22 cellular contexts compared by ENCODE assay signal in the genomic region with DNA sequence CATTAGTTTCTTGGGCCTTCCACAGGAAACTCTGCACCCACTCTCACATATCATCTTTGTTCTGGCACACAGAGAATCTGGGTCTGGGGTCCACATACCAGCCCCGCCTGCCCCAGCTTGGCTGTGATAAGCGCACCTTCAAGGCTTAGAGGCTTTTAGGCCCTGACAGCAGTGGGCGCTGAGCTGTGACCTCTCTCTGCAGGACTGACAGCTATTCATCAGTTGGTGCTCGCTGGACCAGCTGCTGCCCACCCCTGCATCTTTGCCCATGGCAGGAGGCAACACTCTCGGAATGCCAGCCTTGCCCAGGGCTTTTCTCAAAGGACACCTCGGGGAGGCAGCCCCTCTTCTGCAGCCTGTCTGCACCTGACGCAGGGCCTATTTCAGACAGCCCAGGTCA.
DNase-seq lines count a peak whose midpoint lies in the region; ATAC-seq and TF ChIP-seq lines count a peak whose summit lies in the region.
"Had no signal": no experiment of that assay in that cellular context is flagged by ENCODE, and none has a peak within 500 bp of the region (broad histone marks: within the 10 kb centered on the region; RNA-seq: fewer than 3 reads in every experiment).

No MANE protein-coding gene starts in this region.

- TF ChIP-seq EP300 in SK-N-SH (IDR thresholded peaks at IDR 0.05; ENCODE audit: borderline replicate concordance in 1 of 2, low read depth in 1 of 2, low read length in 1 of 2) = no peak

- H3K4me3 ChIP-seq in WERI-Rb-1 (ENCODE audit: low read depth, low read length) (no peak overlapping the region), osteoblast (ENCODE audit: insufficient read depth, low read length) (no peak overlapping the region), SK-N-SH (ENCODE audit: low read depth in 2 of 2, low read length in 1 of 2) (no peak overlapping the region)
- H3K4me3 ChIP-seq: BLaER1 treated with 17β-estradiol and CSF1 and Interleukin-3, amounts not matched to agents 10 nM and 100 nM; GM12878; GM23248 had no signal

- POLR2A ChIA-PET in SK-N-SH (lab: Yijun Ruan, JAX) = no interaction called here

- peak overlapping the region; percentile 46 for H3K27ac Mint-ChIP-seq in nephron progenitor cell
- no peak overlapping the region for H3K27ac Mint-ChIP-seq in stimulated activated memory B cell treated with anti-CD40 and anti-IgM and Interleukin-4, amounts not matched to agents 10 μg/mL and 1 μg/mL and 100 μg/mL, for 72 hours
- H3K27ac Mint-ChIP-seq: B cell; CD4-positive, alpha-beta T cell had no signal

- H3K4me1 Mint-ChIP-seq in nephron progenitor cell = peaks cover 51% of the 10 kb centered on the region
- peaks cover 62% of the 10 kb centered on the region for H3K4me1 Mint-ChIP-seq in stimulated activated memory B cell treated with anti-CD40 and anti-IgM and Interleukin-4, amounts not matched to agents 10 μg/mL and 1 μg/mL and 100 μg/mL, for 72 hours
- H3K4me1 Mint-ChIP-seq: CD14-positive monocyte had no signal

- H3K4me1 ChIP-seq in osteoblast (ENCODE audit: insufficient read depth, low read length) (no peaks in the 10 kb centered on the region), SK-N-SH (ENCODE audit: control insufficient read depth in 1 of 2, insufficient read depth in 2 of 2, low read depth in 1 of 2, low read length in 1 of 2) (peaks cover 0 to 5% of the 10 kb centered on the region in 2 experiments; a peak in 2 of 4 replicates)

- H3K4me2 ChIP-seq in osteoblast (ENCODE audit: insufficient read depth, low read length) (no peak overlapping the region), SK-N-SH (no peak overlapping the region)

- ATAC-seq in stimulated activated memory B cell treated with anti-CD40 and anti-IgM and Interleukin-4, amounts not matched to agents 10 μg/mL and 1 μg/mL and 100 μg/mL, for 72 hours = no peak
- ATAC-seq: GM12878 had no signal

- no peaks in the 10 kb centered on the region for H3K9me2 ChIP-seq in SK-N-SH

- H3K9ac ChIP-seq in SK-N-SH = no peak overlapping the region
- H3K9ac ChIP-seq: GM23248 had no signal

- peak; percentile 26 for DNase-seq in NCI-H82 (lab: John Stamatoyannopoulos, UW)
- DNase-seq in NCI-H82 treated with DMSO at 0.1 percent for 48 hours (lab: John Stamatoyannopoulos, UW; ENCODE audit: unreplicated experiment) = no peak
- DNase-seq in WERI-Rb-1 = peak; percentile 55
- no peak for DNase-seq in nephron progenitor cell
- DNase-seq in osteoblast (ENCODE audit: insufficient read length, low spot score, missing footprints) = peak; percentile 18
- no peak for DNase-seq in activated T-cell treated with anti-CD3 and anti-CD28 coated beads, Interleukin-2, amount 50 U/mL, for 48 hours
- no peak for DNase-seq in SK-N-SH
- DNase-seq: CD4-positive, alpha-beta T cell; CD8-positive, alpha-beta memory T cell; DMS 273 treated with DMSO at 0.1 percent for 48 hours; DMS79; EL; GDM1; GM23248; H7; HCEC 1CT had no signal

- CTCF ChIA-PET in SK-N-SH (lab: Yijun Ruan, JAX) = interaction anchor here (1.6 to 1.9 kb wide), 2 partner anchors 14 to 152 kb away, joined by 4 to 7 read pairs; no protein-coding TSS in a partner anchor

- H3K9me3 ChIP-seq in WERI-Rb-1 (ENCODE audit: severe bottlenecking) (no peaks in the 10 kb centered on the region), osteoblast (ENCODE audit: low read depth, low read length) (no peaks in the 10 kb centered on the region), SK-N-SH (no peaks in the 10 kb centered on the region; the same call in 1 of the 2 replicates)
- H3K9me3 ChIP-seq: BLaER1 treated with 17β-estradiol and CSF1 and Interleukin-3, amounts not matched to agents 10 nM and 100 nM had no signal

- H3K36me3 ChIP-seq in WERI-Rb-1 (peaks cover 5% of the 10 kb centered on the region), osteoblast (ENCODE audit: insufficient read depth, low read length) (no peaks in the 10 kb centered on the region), SK-N-SH (replicated peaks in 1 of 2; ENCODE audit: control insufficient read depth in 1 of 2, insufficient read depth in 2 of 2, low read length in 1 of 2) (no peaks in the 10 kb centered on the region)
- H3K36me3 ChIP-seq: BLaER1 treated with 17β-estradiol and CSF1 and Interleukin-3, amounts not matched to agents 10 nM and 100 nM had no signal

- H2AFZ ChIP-seq in osteoblast (ENCODE audit: low read length) = no peak overlapping the region
- H2AFZ ChIP-seq in SK-N-SH (ENCODE audit: low read depth) = no peak overlapping the region
- H2AFZ ChIP-seq: GM23248 had no signal

- TF ChIP-seq CTCF in WERI-Rb-1 (IDR thresholded peaks at IDR 0.05; ENCODE audit: low read depth, low read length) (no peak), nephron progenitor cell (IDR thresholded peaks at IDR 0.05) (no peak), osteoblast (IDR thresholded peaks at IDR 0.05; ENCODE audit: extremely low read depth, low read depth, low read length) (no peak), SK-N-SH (IDR thresholded peaks at IDR 0.05) (no peak)

- H4K20me1 ChIP-seq in osteoblast (ENCODE audit: insufficient read depth, low read length) (no peaks in the 10 kb centered on the region), SK-N-SH (ENCODE audit: insufficient read depth) (no peaks in the 10 kb centered on the region)
- H4K20me1 ChIP-seq: BLaER1 treated with 17β-estradiol and CSF1 and Interleukin-3, amounts not matched to agents 10 nM and 100 nM had no signal

- H3K9me3 Mint-ChIP-seq in nephron progenitor cell = no peaks in the 10 kb centered on the region
- H3K9me3 Mint-ChIP-seq in stimulated activated memory B cell treated with anti-CD40 and anti-IgM and Interleukin-4, amounts not matched to agents 10 μg/mL and 1 μg/mL and 100 μg/mL, for 72 hours = no peaks in the 10 kb centered on the region
- H3K9me3 Mint-ChIP-seq: CD14-positive monocyte; CD4-positive, alpha-beta T cell had no signal

- peaks cover 11% of the 10 kb centered on the region for H3K27me3 Mint-ChIP-seq in nephron progenitor cell (ENCODE audit: low read depth, poor library complexity)
- H3K27me3 Mint-ChIP-seq in stimulated activated memory B cell treated with anti-CD40 and anti-IgM and Interleukin-4, amounts not matched to agents 10 μg/mL and 1 μg/mL and 100 μg/mL, for 72 hours = no peaks in the 10 kb centered on the region
- H3K27me3 Mint-ChIP-seq: B cell; CD4-positive, alpha-beta T cell had no signal

- TF ChIP-seq RAD21 in SK-N-SH (IDR thresholded peaks at IDR 0.05; ENCODE audit: low read length) = no peak

- H3K27me3 ChIP-seq in WERI-Rb-1 (ENCODE audit: insufficient read depth, low read depth, severe bottlenecking) = no peaks in the 10 kb centered on the region
- no peaks in the 10 kb centered on the region for H3K27me3 ChIP-seq in osteoblast (ENCODE audit: insufficient read depth, low read length)
- no peaks in the 10 kb centered on the region for H3K27me3 ChIP-seq in SK-N-SH (ENCODE audit: insufficient read depth)
- H3K27me3 ChIP-seq: BLaER1 treated with 17β-estradiol and CSF1 and Interleukin-3, amounts not matched to agents 10 nM and 100 nM had no signal

- no peaks in the 10 kb centered on the region for H3F3A ChIP-seq in SK-N-SH (replicated peaks; ENCODE audit: insufficient read depth)

- H3K27ac ChIP-seq in WERI-Rb-1 (no peak overlapping the region), osteoblast (ENCODE audit: low read depth, low read length) (no peak overlapping the region), SK-N-SH (ENCODE audit: low read depth in 2 of 2, low read length in 1 of 2) (no peak overlapping the region)
- H3K27ac ChIP-seq: 22Rv1; BLaER1 treated with 17β-estradiol and CSF1 and Interleukin-3, amounts not matched to agents 10 nM and 100 nM; GM23248 had no signal

- 55% methylated on average over 7 of the region's 7 CpGs for WGBS in SK-N-SH (ENCODE audit: low lambda C conversion rate)

- H3K79me2 ChIP-seq in osteoblast (ENCODE audit: insufficient read depth, low read length) (no peaks in the 10 kb centered on the region), SK-N-SH (ENCODE audit: insufficient read depth) (no peaks in the 10 kb centered on the region)

- H3K4me3 Mint-ChIP-seq in nephron progenitor cell = no peak overlapping the region
- no peak overlapping the region for H3K4me3 Mint-ChIP-seq in stimulated activated memory B cell treated with anti-CD40 and anti-IgM and Interleukin-4, amounts not matched to agents 10 μg/mL and 1 μg/mL and 100 μg/mL, for 72 hours
- H3K4me3 Mint-ChIP-seq: B cell; CD14-positive monocyte; CD4-positive, alpha-beta T cell; CD8-positive, alpha-beta memory T cell had no signal

- peaks cover 9% of the 10 kb centered on the region for H3K36me3 Mint-ChIP-seq in nephron progenitor cell (ENCODE audit: low read depth)
- H3K36me3 Mint-ChIP-seq in stimulated activated memory B cell treated with anti-CD40 and anti-IgM and Interleukin-4, amounts not matched to agents 10 μg/mL and 1 μg/mL and 100 μg/mL, for 72 hours = no peaks in the 10 kb centered on the region
- H3K36me3 Mint-ChIP-seq: CD14-positive monocyte had no signal

TF ChIP-seq in SK-N-SH, 30 proteins besides CTCF, POLR2A, EP300 and RAD21:
- TF ChIP-seq, protein P1, sequence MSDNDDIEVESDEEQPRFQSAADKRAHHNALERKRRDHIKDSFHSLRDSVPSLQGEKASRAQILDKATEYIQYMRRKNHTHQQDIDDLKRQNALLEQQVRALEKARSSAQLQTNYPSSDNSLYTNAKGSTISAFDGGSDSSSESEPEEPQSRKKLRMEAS (IDR thresholded peaks at IDR 0.05; ENCODE audit: low read depth) = no peak
- TF ChIP-seq GABPA (IDR thresholded peaks at IDR 0.05; ENCODE audit: low read depth) (no peak), POLR2AphosphoS5 (IDR thresholded peaks at IDR 0.05; ENCODE audit: low read depth, low read length) (no peak), RCOR1 (IDR thresholded peaks at IDR 0.05; ENCODE audit: low read length) (no peak), EZH2phosphoT487 (IDR thresholded peaks at IDR 0.05; ENCODE audit: borderline replicate concordance, low read depth) (no peak), GATA2 (CRISPR knock-in tag; IDR thresholded peaks at IDR 0.05) (no peak)
TF ChIP-seq in SK-N-SH: peak in this region for 0.

Comparison
In these comparisons a context has a peak if more than half of its experiments do, and no peak if none do; other contexts are left out.
1. DNase-seq: peak in NCI-H82 (single experiment), WERI-Rb-1 (single experiment) and osteoblast (single experiment); none in NCI-H82 treated with DMSO at 0.1 percent for 48 hours (single experiment), nephron progenitor cell (single experiment), activated T-cell treated with anti-CD3 and anti-CD28 coated beads, Interleukin-2, amount 50 U/mL, for 48 hours (0 of 2) and SK-N-SH (single experiment).